In genomic region chr11:119422505-119423416, GRCh38 we compare ENCODE assay signal across 9 cellular contexts. TPM values are rescaled to one million over a fixed set of nuclear protein-coding genes. Genes with fewer than 3 reads are reported as not detected.
DNase-seq lines count a peak whose midpoint lies in the region; ATAC-seq and FAIRE-seq lines count a peak whose summit lies in the region.
"Had no signal": no experiment of that assay in that cellular context is flagged by ENCODE, and none has a peak within 500 bp of the region (broad histone marks: within the 10 kb centered on the region; RNA-seq: fewer than 3 reads in every experiment).

Gene THY1 (minus strand): TSS chr11:119423172. CDS start chr11:119420905, 2,267 bp downstream.

- WGBS in right cardiac atrium = 1% methylated on average over 60 of the region's 60 CpGs

- no peaks in the 10 kb centered on the region for H3K9me3 ChIP-seq in right cardiac atrium (ENCODE audit: control insufficient read depth, low read length)

- H3K4me3 Mint-ChIP-seq in activated CD8-positive, alpha-beta memory T cell treated with anti-CD3 and anti-CD28 coated beads, Interleukin-2, amount 10 ng/mL, durations not matched to agents 7 days and 5 days = no peak within 1 kb of the TSS
- peak within 1 kb of the TSS; percentile 18 for H3K4me3 Mint-ChIP-seq in activated CD8-positive, alpha-beta T cell treated with anti-CD3 and anti-CD28 coated beads, Interleukin-2, amount 10 ng/mL, durations not matched to agents 7 days and 5 days

- no peak for FAIRE-seq in GM19239 (lab: Jason Lieb, UNC)
- FAIRE-seq: G401.6 had no signal

- H3K4me3 ChIP-seq in right cardiac atrium (ENCODE audit: low read length) = peak within 1 kb of the TSS; percentile 42

- peaks cover 54% of the 10 kb centered on the region for H3K27me3 Mint-ChIP-seq in activated CD8-positive, alpha-beta memory T cell treated with anti-CD3 and anti-CD28 coated beads, Interleukin-2, amount 10 ng/mL, durations not matched to agents 7 days and 5 days
- H3K27me3 Mint-ChIP-seq in activated CD8-positive, alpha-beta T cell treated with anti-CD3 and anti-CD28 coated beads, Interleukin-2, amount 10 ng/mL, durations not matched to agents 7 days and 5 days (ENCODE audit: low read depth) = peaks cover 36% of the 10 kb centered on the region

- peak; percentile 47 for ATAC-seq in activated CD8-positive, alpha-beta memory T cell treated with anti-CD3 and anti-CD28 coated beads, Interleukin-2, amount 10 ng/mL, durations not matched to agents 7 days and 5 days
- ATAC-seq in activated CD8-positive, alpha-beta T cell treated with anti-CD3 and anti-CD28 coated beads, Interleukin-2, amount 10 ng/mL, durations not matched to agents 7 days and 5 days = peak; percentile 41
- ATAC-seq in right cardiac atrium (peak in 1 of 2 donors; percentile 25), HG03045 (IDR thresholded peaks at IDR 0.05; ENCODE audit: unreplicated experiment) (no peak)

- CTCF ChIA-PET in activated CD8-positive, alpha-beta memory T cell treated with anti-CD3 and anti-CD28 coated beads, Interleukin-2, amount 10 ng/mL, durations not matched to agents 7 days and 5 days (lab: Charles Lee) = no interaction called here
- CTCF ChIA-PET in activated CD8-positive, alpha-beta T cell treated with anti-CD3 and anti-CD28 coated beads, Interleukin-2, amount 10 ng/mL, durations not matched to agents 7 days and 5 days (lab: Charles Lee) = no interaction called here

- intact Hi-C loops in right cardiac atrium (cut with DNase I) = no loop called here

- POLR2A ChIA-PET in activated CD8-positive, alpha-beta T cell treated with anti-CD3 and anti-CD28 coated beads, Interleukin-2, amount 10 ng/mL, durations not matched to agents 7 days and 5 days (lab: Charles Lee) = no interaction called here

- no peaks in the 10 kb centered on the region for H3K36me3 Mint-ChIP-seq in activated CD8-positive, alpha-beta memory T cell treated with anti-CD3 and anti-CD28 coated beads, Interleukin-2, amount 10 ng/mL, durations not matched to agents 7 days and 5 days
- H3K36me3 Mint-ChIP-seq in activated CD8-positive, alpha-beta T cell treated with anti-CD3 and anti-CD28 coated beads, Interleukin-2, amount 10 ng/mL, durations not matched to agents 7 days and 5 days (ENCODE audit: low read depth) = no peaks in the 10 kb centered on the region

- H3K9me3 Mint-ChIP-seq in activated CD8-positive, alpha-beta memory T cell treated with anti-CD3 and anti-CD28 coated beads, Interleukin-2, amount 10 ng/mL, durations not matched to agents 7 days and 5 days (ENCODE audit: low read depth) = no peaks in the 10 kb centered on the region
- no peaks in the 10 kb centered on the region for H3K9me3 Mint-ChIP-seq in activated CD8-positive, alpha-beta T cell treated with anti-CD3 and anti-CD28 coated beads, Interleukin-2, amount 10 ng/mL, durations not matched to agents 7 days and 5 days (ENCODE audit: insufficient read depth)

- H3K4me1 Mint-ChIP-seq in activated CD8-positive, alpha-beta memory T cell treated with anti-CD3 and anti-CD28 coated beads, Interleukin-2, amount 10 ng/mL, durations not matched to agents 7 days and 5 days = peaks cover 11% of the 10 kb centered on the region
- peaks cover 12% of the 10 kb centered on the region for H3K4me1 Mint-ChIP-seq in activated CD8-positive, alpha-beta T cell treated with anti-CD3 and anti-CD28 coated beads, Interleukin-2, amount 10 ng/mL, durations not matched to agents 7 days and 5 days (ENCODE audit: low read depth)

- no peaks in the 10 kb centered on the region for H3K27me3 ChIP-seq in right cardiac atrium (ENCODE audit: control insufficient read depth, insufficient read depth)

- no peak for DNase-seq in activated CD8-positive, alpha-beta memory T cell treated with anti-CD3 and anti-CD28 coated beads, Interleukin-2, amount 10 ng/mL, durations not matched to agents 7 days and 5 days
- no peak for DNase-seq in activated CD8-positive, alpha-beta memory T cell treated with anti-CD3 and anti-CD28 coated beads, Interleukin-2, amount 50 U/mL, for 48 hours
- no peak for DNase-seq in activated CD8-positive, alpha-beta T cell treated with anti-CD3 and anti-CD28 coated beads, Interleukin-2, amount 10 ng/mL, durations not matched to agents 7 days and 5 days
- DNase-seq in right cardiac atrium = peak in 1 of 3 donors; percentile 33
- no peak for DNase-seq in renal cortical epithelial cell (ENCODE audit: low read depth)
- DNase-seq in GM19239 (ENCODE audit: insufficient read length, low spot score) = no peak
- DNase-seq in stimulated activated CD4-positive, alpha-beta T cell treated with anti-CD3 and anti-CD28 coated beads, Interleukin-1b, Interleukin-23, amount 100 ng/mL, for 48 hours = no peak

- no peak within 1 kb of the TSS for H3K27ac ChIP-seq in right cardiac atrium (ENCODE audit: low read length)

- H3K27ac Mint-ChIP-seq in activated CD8-positive, alpha-beta memory T cell treated with anti-CD3 and anti-CD28 coated beads, Interleukin-2, amount 10 ng/mL, durations not matched to agents 7 days and 5 days = no peak within 1 kb of the TSS
- no peak within 1 kb of the TSS for H3K27ac Mint-ChIP-seq in activated CD8-positive, alpha-beta T cell treated with anti-CD3 and anti-CD28 coated beads, Interleukin-2, amount 10 ng/mL, durations not matched to agents 7 days and 5 days

- H3K4me1 ChIP-seq in right cardiac atrium (ENCODE audit: control insufficient read depth, insufficient read depth, low read length) = no peaks in the 10 kb centered on the region

RNA-seq across cellular contexts. Expression of gene THY1, which starts in this region (rescaled TPM):
- total RNA-seq in activated CD8-positive, alpha-beta memory T cell treated with anti-CD3 and anti-CD28 coated beads, Interleukin-2, amount 10 ng/mL, durations not matched to agents 7 days and 5 days = under 1 TPM in 1 of 2 experiments, not detected in 1; 0.30 TPM
- total RNA-seq in activated CD8-positive, alpha-beta T cell treated with anti-CD3 and anti-CD28 coated beads, Interleukin-2, amount 10 ng/mL, durations not matched to agents 7 days and 5 days = not detected
- total RNA-seq in right cardiac atrium = 1 to 10 TPM in 3 of 4 donors, under 1 TPM in 1; 0.74 to 2.9 (median 1.8) TPM
- polyA plus RNA-seq in right cardiac atrium = 4.3 TPM
- total RNA-seq in renal cortical epithelial cell = 15.3 and 20.7 TPM in 2 replicates

Comparison
In these comparisons a context has a peak if more than half of its experiments do, and no peak if none do; other contexts are left out.
1. Peak in ATAC-seq in activated CD8-positive, alpha-beta memory T cell treated with anti-CD3 and anti-CD28 coated beads, Interleukin-2, amount 10 ng/mL, durations not matched to agents 7 days and 5 days; RNA of the gene not detected or under 1 TPM.
2. Peak in ATAC-seq in activated CD8-positive, alpha-beta T cell treated with anti-CD3 and anti-CD28 coated beads, Interleukin-2, amount 10 ng/mL, durations not matched to agents 7 days and 5 days; RNA of the gene not detected or under 1 TPM.